In the genomic region with DNA sequence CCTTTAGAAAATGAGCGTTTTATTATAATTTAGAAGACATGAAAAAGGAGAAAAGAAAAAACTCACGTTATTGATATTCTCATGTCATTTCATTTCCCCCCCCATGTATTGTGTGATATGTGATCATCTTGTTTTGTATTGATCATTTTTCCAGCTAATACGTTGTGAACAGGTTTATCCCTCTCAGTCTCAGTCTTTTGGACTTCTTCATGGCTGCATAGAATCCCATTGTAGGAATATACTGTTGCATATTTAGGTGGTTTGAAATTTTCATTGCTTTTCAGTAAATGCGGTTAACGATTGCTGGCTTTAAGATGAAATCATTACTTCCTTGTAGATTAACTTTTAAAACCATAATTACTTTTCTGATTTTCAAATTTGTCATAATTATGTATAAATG, we compare ENCODE assay signal across 8 cellular contexts. TPM values are rescaled to one million over a fixed set of nuclear protein-coding genes. Genes with fewer than 3 reads are reported as not detected.
DNase-seq lines count a peak whose midpoint lies in the region; ATAC-seq and TF ChIP-seq lines count a peak whose summit lies in the region.

No MANE protein-coding gene starts in this region.

- H3K4me2 ChIP-seq in BLaER1 treated with 17β-estradiol and CSF1 and Interleukin-3, amounts not matched to agents 10 nM and 100 nM: peak overlapping the region; percentile 70 to 97 (median 87)
- H3K4me2 ChIP-seq in neural progenitor cell: peak overlapping the region; percentile 92

- H3K9me3 ChIP-seq in BLaER1 treated with 17β-estradiol and CSF1 and Interleukin-3, amounts not matched to agents 10 nM and 100 nM (replicated peaks in 1 of 11): no peaks in the 10 kb centered on the region
- H3K9me3 ChIP-seq in effector memory CD4-positive, alpha-beta T cell (ENCODE audit: control insufficient read depth, low read length): no peaks in the 10 kb centered on the region
- H3K9me3 ChIP-seq in neural progenitor cell (ENCODE audit: low read depth): no peaks in the 10 kb centered on the region

- H3K4me1 ChIP-seq in BLaER1 treated with 17β-estradiol and CSF1 and Interleukin-3, amounts not matched to agents 10 nM and 100 nM: peaks cover 20 to 40% (median 34%) of the 10 kb centered on the region in 10 experiments
- H3K4me1 ChIP-seq in effector memory CD4-positive, alpha-beta T cell (ENCODE audit: control insufficient read depth, insufficient read depth, low read length, poor library complexity, severe bottlenecking): peaks cover 14% of the 10 kb centered on the region
- peaks cover 26% of the 10 kb centered on the region for H3K4me1 ChIP-seq in neural progenitor cell

- peaks cover 7% of the 10 kb centered on the region for H3K27me3 Mint-ChIP-seq in neural progenitor cell (ENCODE audit: insufficient read depth, low read depth)

- H3K9ac ChIP-seq in BLaER1 treated with 17β-estradiol and CSF1 and Interleukin-3, amounts not matched to agents 10 nM and 100 nM: peak overlapping the region; percentile 95 to 100 (median 98)
- H3K9ac ChIP-seq in neural progenitor cell: peak overlapping the region; percentile 95

- no peak for TF ChIP-seq CTCF in NB4 (IDR thresholded peaks at IDR 0.05; ENCODE audit: low read depth, low read length)
- TF ChIP-seq CTCF in neural progenitor cell (IDR thresholded peaks at IDR 0.05): no peak

- peaks cover 33 to 51% (median 36%) of the 10 kb centered on the region in 11 experiments for H3K36me3 ChIP-seq in BLaER1 treated with 17β-estradiol and CSF1 and Interleukin-3, amounts not matched to agents 10 nM and 100 nM
- peaks cover 12% of the 10 kb centered on the region for H3K36me3 ChIP-seq in effector memory CD4-positive, alpha-beta T cell (ENCODE audit: control insufficient read depth, insufficient read depth, low read length)
- peaks cover 12% of the 10 kb centered on the region for H3K36me3 ChIP-seq in neural progenitor cell

- peak overlapping the region in 8 of 11 experiments; percentile 98 to 100 (median 99); a peak in 16 of 22 replicates for H3K27ac ChIP-seq in BLaER1 treated with 17β-estradiol and CSF1 and Interleukin-3, amounts not matched to agents 10 nM and 100 nM
- peak overlapping the region; percentile 99 for H3K27ac ChIP-seq in effector memory CD4-positive, alpha-beta T cell (ENCODE audit: insufficient read depth, low read length, poor library complexity, severe bottlenecking)
- no peak overlapping the region for H3K27ac ChIP-seq in neural progenitor cell

- peaks cover 32% of the 10 kb centered on the region for H3K4me1 Mint-ChIP-seq in neural progenitor cell

- no peak overlapping the region for H3K27ac Mint-ChIP-seq in neural progenitor cell

- no peak overlapping the region for H2AFZ ChIP-seq in neural progenitor cell (replicated peaks)

- H3K79me2 ChIP-seq in neural progenitor cell (ENCODE audit: low read depth): peaks cover 91% of the 10 kb centered on the region

- H3K9me3 Mint-ChIP-seq in neural progenitor cell: no peaks in the 10 kb centered on the region

- H3K36me3 Mint-ChIP-seq in neural progenitor cell: peaks cover 20% of the 10 kb centered on the region

- DNase-seq in NB4 (ENCODE audit: low read depth) (no peak), neural progenitor cell (ENCODE audit: low spot score) (no peak), H4 (ENCODE audit: low spot score) (no peak), NCI-H187 treated with DMSO at 0.1 percent for 48 hours (lab: John Stamatoyannopoulos, UW) (no peak)
- no peak for DNase-seq in effector memory CD4-positive, alpha-beta T cell

- H3K27me3 ChIP-seq in BLaER1 treated with 17β-estradiol and CSF1 and Interleukin-3, amounts not matched to agents 10 nM and 100 nM: no peaks in the 10 kb centered on the region
- no peaks in the 10 kb centered on the region for H3K27me3 ChIP-seq in effector memory CD4-positive, alpha-beta T cell (replicated peaks; ENCODE audit: control insufficient read depth, insufficient read depth, low read length, poor library complexity, severe bottlenecking)
- no peaks in the 10 kb centered on the region for H3K27me3 ChIP-seq in neural progenitor cell

- H3F3A ChIP-seq in neural progenitor cell (ENCODE audit: low read depth): peaks cover 40% of the 10 kb centered on the region

- H4K20me1 ChIP-seq in BLaER1 treated with 17β-estradiol and CSF1 and Interleukin-3, amounts not matched to agents 10 nM and 100 nM: peaks cover 61 to 64% (median 62%) of the 10 kb centered on the region in 11 experiments
- H4K20me1 ChIP-seq in neural progenitor cell (ENCODE audit: low read depth): peaks cover 59% of the 10 kb centered on the region

- ATAC-seq in GM21529 (IDR thresholded peaks at IDR 0.05; ENCODE audit: unreplicated experiment): no peak
- ATAC-seq in GM19351 (IDR thresholded peaks at IDR 0.05; ENCODE audit: unreplicated experiment): no peak

- peak overlapping the region; percentile 100 for H3K4me3 Mint-ChIP-seq in neural progenitor cell

- no peak for TF ChIP-seq POLR2A in NB4 (IDR thresholded peaks at IDR 0.05; ENCODE audit: extremely low read depth, insufficient read length)

- H3K4me3 ChIP-seq in BLaER1 treated with 17β-estradiol and CSF1 and Interleukin-3, amounts not matched to agents 10 nM and 100 nM: peak overlapping the region; percentile 73 to 90 (median 82)
- H3K4me3 ChIP-seq in NB4 (ENCODE audit: low read depth, low read length): peak overlapping the region; percentile 90
- H3K4me3 ChIP-seq in effector memory CD4-positive, alpha-beta T cell (ENCODE audit: insufficient read depth, low read depth, low read length, poor library complexity, severe bottlenecking): peak overlapping the region; percentile 82
- peak overlapping the region; percentile 96 for H3K4me3 ChIP-seq in neural progenitor cell

RNA-seq across cellular contexts. Expression of a gene that starts 1.6 kb away (rescaled TPM):
- total RNA-seq in neural progenitor cell (ENCODE audit: low replicate concordance): 200 and 227 TPM in 2 replicates
- 222 and 434 TPM in 2 replicates for total RNA-seq in H4 (2014; rRNA removed; shearing (Covaris generic))

RNA-seq across cellular contexts. Expression of a gene that starts 2.5 kb away (rescaled TPM):
- 108 and 129 TPM in 2 replicates for total RNA-seq in neural progenitor cell (ENCODE audit: low replicate concordance)
- total RNA-seq in H4 (2014; rRNA removed; shearing (Covaris generic)): 96.9 and 163 TPM in 2 replicates

RNA-seq across cellular contexts. Expression of a gene that starts 44.0 kb away (rescaled TPM):
- total RNA-seq in neural progenitor cell (ENCODE audit: low replicate concordance): 41.0 and 67.8 TPM in 2 replicates
- 76.5 and 87.3 TPM in 2 replicates for total RNA-seq in H4 (2014; rRNA removed; shearing (Covaris generic))

RNA-seq across cellular contexts. Expression of a gene that starts 52.9 kb away (rescaled TPM):
- 3.8 and 4.7 TPM in 2 replicates for total RNA-seq in neural progenitor cell (ENCODE audit: low replicate concordance)
- total RNA-seq in H4 (2014; rRNA removed; shearing (Covaris generic)): 1.2 and 3.1 TPM in 2 replicates
